In genomic region chr1:229339086-229339485, GRCh38 we compare ENCODE assay signal across 16 cellular contexts. TPM values are rescaled to one million over a fixed set of nuclear protein-coding genes. Genes with fewer than 3 reads are reported as not detected.
DNase-seq lines count a peak whose midpoint lies in the region; ATAC-seq and TF ChIP-seq lines count a peak whose summit lies in the region.
"Had no signal": no experiment of that assay in that cellular context is flagged by ENCODE, and none has a peak within 500 bp of the region (broad histone marks: within the 10 kb centered on the region; RNA-seq: fewer than 3 reads in every experiment).

No MANE protein-coding gene starts in this region.

- peaks cover 2% of the 10 kb centered on the region for H3K27me3 Mint-ChIP-seq in T-helper 2 cell treated with Interferon-gamma antibody and Interleukin-4, amounts not matched to agents 5 μg/mL and 100 μg/mL, for 36 hours (ENCODE audit: low read depth)
- no peaks in the 10 kb centered on the region for H3K27me3 Mint-ChIP-seq in activated naive CD8-positive, alpha-beta T cell treated with anti-CD3 and anti-CD28 coated beads, Interleukin-2, amount 10 ng/mL, durations not matched to agents 7 days and 5 days
- peaks cover 19% of the 10 kb centered on the region for H3K27me3 Mint-ChIP-seq in nephron progenitor cell (ENCODE audit: low read depth, poor library complexity)

- TF ChIP-seq CTCF in HEK293 (tag by site-specific recombination; IDR thresholded peaks at IDR 0.05): no peak
- TF ChIP-seq CTCF in nephron progenitor cell (IDR thresholded peaks at IDR 0.05): no peak
- TF ChIP-seq CTCF in prostate gland (IDR thresholded peaks at IDR 0.05): no peak
- no peak for TF ChIP-seq CTCF in BE2C (IDR thresholded peaks at IDR 0.05; ENCODE audit: low read depth, low read length)

- 96% methylated on average over 4 of the region's 4 CpGs for WGBS in prostate gland

- no peak for ATAC-seq in activated naive CD8-positive, alpha-beta T cell treated with anti-CD3 and anti-CD28 coated beads, Interleukin-2, amount 10 ng/mL, durations not matched to agents 7 days and 5 days (ENCODE audit: low read depth)

- H3K27ac Mint-ChIP-seq in T-helper 2 cell treated with Interferon-gamma antibody and Interleukin-4, amounts not matched to agents 5 μg/mL and 100 μg/mL, for 36 hours: peak overlapping the region; percentile 5
- no peak overlapping the region for H3K27ac Mint-ChIP-seq in activated naive CD8-positive, alpha-beta T cell treated with anti-CD3 and anti-CD28 coated beads, Interleukin-2, amount 10 ng/mL, durations not matched to agents 7 days and 5 days
- H3K27ac Mint-ChIP-seq in nephron progenitor cell: no peak overlapping the region
- H3K27ac Mint-ChIP-seq: endodermal cell had no signal

- TF ChIP-seq POLR2A in prostate gland (IDR thresholded peaks at IDR 0.05): no peak

- DNase-seq in T-helper 2 cell treated with Interferon-gamma antibody and Interleukin-4, amounts not matched to agents 5 μg/mL and 100 μg/mL, for 36 hours (ENCODE audit: low spot score): no peak
- DNase-seq in T-helper 2 cell: no peak
- DNase-seq in activated naive CD8-positive, alpha-beta T cell treated with anti-CD3 and anti-CD28 coated beads, Interleukin-2, amount 10 ng/mL, durations not matched to agents 7 days and 5 days: no peak
- no peak for DNase-seq in nephron progenitor cell
- no peak for DNase-seq in prostate gland (ENCODE audit: low spot score)
- no peak for DNase-seq in pons (ENCODE audit: low spot score)
- DNase-seq in BE2C: no peak
- DNase-seq: activated CD4-positive, alpha-beta T cell treated with anti-CD3 and anti-CD28 coated beads, Interleukin-2, amount 50 U/mL, for 1 hour; anterior cingulate cortex; DMS79 treated with DMSO at 0.1 percent for 48 hours; endodermal cell; NCI-H2081 treated with DMSO at 0.1 percent for 48 hours; NCI-H524 treated with DMSO at 0.1 percent for 48 hours had no signal

- POLR2A ChIA-PET in HEK293 (lab: Yijun Ruan, JAX): no interaction called here
- POLR2A ChIA-PET in activated naive CD8-positive, alpha-beta T cell treated with anti-CD3 and anti-CD28 coated beads, Interleukin-2, amount 10 ng/mL, durations not matched to agents 7 days and 5 days (lab: Charles Lee): interaction anchor here (0.7 kb wide), 1 partner anchor 84 kb away, joined by 3 read pairs; no protein-coding TSS in a partner anchor

- H3K36me3 Mint-ChIP-seq in T-helper 2 cell treated with Interferon-gamma antibody and Interleukin-4, amounts not matched to agents 5 μg/mL and 100 μg/mL, for 36 hours (ENCODE audit: low read depth): peaks cover 32% of the 10 kb centered on the region
- peaks cover 35% of the 10 kb centered on the region for H3K36me3 Mint-ChIP-seq in activated naive CD8-positive, alpha-beta T cell treated with anti-CD3 and anti-CD28 coated beads, Interleukin-2, amount 10 ng/mL, durations not matched to agents 7 days and 5 days
- H3K36me3 Mint-ChIP-seq in nephron progenitor cell (ENCODE audit: low read depth): peaks cover 30% of the 10 kb centered on the region

- intact Hi-C loops in prostate gland (cut with DNase I): no loop called here

- H3K36me3 ChIP-seq in HEK293 (ENCODE audit: control insufficient read depth in 2 of 2, insufficient read depth in 1 of 2, low read length in 2 of 2): peaks cover 10 to 11% of the 10 kb centered on the region in 2 experiments; a peak in 2 of 3 replicates
- no peaks in the 10 kb centered on the region for H3K36me3 ChIP-seq in prostate gland
- H3K36me3 ChIP-seq in BE2C: peaks cover 6% of the 10 kb centered on the region
- H3K36me3 ChIP-seq: right atrium auricular region had no signal

- CTCF ChIA-PET in HEK293 (lab: Yijun Ruan, JAX): interaction anchor here (0.6 to 1.1 kb wide), 3 partner anchors 101 to 672 kb away, joined by 3 to 4 read pairs (median 3); no protein-coding TSS in a partner anchor

- no peak overlapping the region for H3K4me3 ChIP-seq in HEK293 (ENCODE audit: low read depth, low read length)
- H3K4me3 ChIP-seq in prostate gland: no peak overlapping the region
- H3K4me3 ChIP-seq in BE2C (ENCODE audit: low read depth, low read length): no peak overlapping the region
- H3K4me3 ChIP-seq: right atrium auricular region had no signal

- no peaks in the 10 kb centered on the region for H3K9me3 ChIP-seq in HEK293 (ENCODE audit: control insufficient read depth, insufficient read depth, low read depth, low read length)
- no peaks in the 10 kb centered on the region for H3K9me3 ChIP-seq in prostate gland
- H3K9me3 ChIP-seq in BE2C: no peaks in the 10 kb centered on the region
- H3K9me3 ChIP-seq: right atrium auricular region had no signal

- H3K27me3 ChIP-seq in prostate gland (replicated peaks; ENCODE audit: insufficient read depth) (no peaks in the 10 kb centered on the region), BE2C (no peaks in the 10 kb centered on the region)
- H3K27me3 ChIP-seq: right atrium auricular region had no signal

- H3K27ac ChIP-seq in HEK293 (ENCODE audit: extremely low read depth, low read depth, low read length): no peak overlapping the region
- H3K27ac ChIP-seq in prostate gland: no peak overlapping the region
- H3K27ac ChIP-seq: C4-2B, right atrium auricular region had no signal

- H3K9me3 Mint-ChIP-seq in T-helper 2 cell treated with Interferon-gamma antibody and Interleukin-4, amounts not matched to agents 5 μg/mL and 100 μg/mL, for 36 hours: peaks cover 8% of the 10 kb centered on the region
- H3K9me3 Mint-ChIP-seq in activated naive CD8-positive, alpha-beta T cell treated with anti-CD3 and anti-CD28 coated beads, Interleukin-2, amount 10 ng/mL, durations not matched to agents 7 days and 5 days: no peaks in the 10 kb centered on the region
- H3K9me3 Mint-ChIP-seq in nephron progenitor cell: peaks cover 12% of the 10 kb centered on the region

- H3K4me1 Mint-ChIP-seq in T-helper 2 cell treated with Interferon-gamma antibody and Interleukin-4, amounts not matched to agents 5 μg/mL and 100 μg/mL, for 36 hours (ENCODE audit: low read depth): peaks cover 48% of the 10 kb centered on the region
- H3K4me1 Mint-ChIP-seq in activated naive CD8-positive, alpha-beta T cell treated with anti-CD3 and anti-CD28 coated beads, Interleukin-2, amount 10 ng/mL, durations not matched to agents 7 days and 5 days: peaks cover 38% of the 10 kb centered on the region
- peaks cover 60% of the 10 kb centered on the region for H3K4me1 Mint-ChIP-seq in nephron progenitor cell

- H3K4me1 ChIP-seq in HEK293 (ENCODE audit: control insufficient read depth, insufficient read depth, low read length) (peaks cover 33% of the 10 kb centered on the region), prostate gland (replicated peaks) (no peaks in the 10 kb centered on the region), BE2C (no peaks in the 10 kb centered on the region; the same call in none of the 2 replicates)

- H3K4me3 Mint-ChIP-seq in T-helper 2 cell treated with Interferon-gamma antibody and Interleukin-4, amounts not matched to agents 5 μg/mL and 100 μg/mL, for 36 hours: peak overlapping the region; percentile 35
- peak overlapping the region; percentile 2 for H3K4me3 Mint-ChIP-seq in activated naive CD8-positive, alpha-beta T cell treated with anti-CD3 and anti-CD28 coated beads, Interleukin-2, amount 10 ng/mL, durations not matched to agents 7 days and 5 days
- H3K4me3 Mint-ChIP-seq in nephron progenitor cell: peak overlapping the region; percentile 98
- H3K4me3 Mint-ChIP-seq: endodermal cell had no signal

TF ChIP-seq in HEK293, 187 proteins besides CTCF, POLR2A, EP300 and RAD21:
- TF ChIP-seq, protein P1, sequence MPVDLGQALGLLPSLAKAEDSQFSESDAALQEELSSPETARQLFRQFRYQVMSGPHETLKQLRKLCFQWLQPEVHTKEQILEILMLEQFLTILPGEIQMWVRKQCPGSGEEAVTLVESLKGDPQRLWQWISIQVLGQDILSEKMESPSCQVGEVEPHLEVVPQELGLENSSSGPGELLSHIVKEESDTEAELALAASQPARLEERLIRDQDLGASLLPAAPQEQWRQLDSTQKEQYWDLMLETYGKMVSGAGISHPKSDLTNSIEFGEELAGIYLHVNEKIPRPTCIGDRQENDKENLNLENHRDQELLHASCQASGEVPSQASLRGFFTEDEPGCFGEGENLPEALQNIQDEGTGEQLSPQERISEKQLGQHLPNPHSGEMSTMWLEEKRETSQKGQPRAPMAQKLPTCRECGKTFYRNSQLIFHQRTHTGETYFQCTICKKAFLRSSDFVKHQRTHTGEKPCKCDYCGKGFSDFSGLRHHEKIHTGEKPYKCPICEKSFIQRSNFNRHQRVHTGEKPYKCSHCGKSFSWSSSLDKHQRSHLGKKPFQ (tag by site-specific recombination; IDR thresholded peaks at IDR 0.05): no peak
- TF ChIP-seq ZNF362 (tag by site-specific recombination; IDR thresholded peaks at IDR 0.05): 0 out of 2 replicates have a peak, but pooled peaks have one; percentile 44

RNA-seq across cellular contexts. Expression of gene CCSAP, which starts 3.8 kb away (rescaled TPM):
- total RNA-seq in activated naive CD8-positive, alpha-beta T cell treated with anti-CD3 and anti-CD28 coated beads, Interleukin-2, amount 10 ng/mL, durations not matched to agents 7 days and 5 days: 10 to 100 TPM; 10.5 to 10.8 TPM
- total RNA-seq in prostate gland: 1 to 10 TPM; 5.5 to 6.4 TPM
- polyA plus RNA-seq in BE2C (2012; ENCODE audit: insufficient read depth, insufficient read length, low read depth): 3.3 TPM

Comparison
In these comparisons a context has a peak if more than half of its experiments do, and no peak if none do; other contexts are left out.
1. H3K4me3 Mint-ChIP-seq: peak in every context shown above with its lines; median percentile 98 in nephron progenitor cell; 35 in T-helper 2 cell treated with Interferon-gamma antibody and Interleukin-4, amounts not matched to agents 5 μg/mL and 100 μg/mL, for 36 hours; 2 in activated naive CD8-positive, alpha-beta T cell treated with anti-CD3 and anti-CD28 coated beads, Interleukin-2, amount 10 ng/mL, durations not matched to agents 7 days and 5 days.